Comparison of ENCODE assay signal across 9 cellular contexts in genomic region chr10:96765406-96766240, GRCh38. TPM values are rescaled to one million over a fixed set of nuclear protein-coding genes. Genes with fewer than 3 reads are reported as not detected.
A peak's percentile ranks its signal among the peaks of the same experiment; 100 is the strongest.
DNase-seq lines count a peak whose midpoint lies in the region; ATAC-seq and TF ChIP-seq lines count a peak whose summit lies in the region.
"Had no signal": no experiment of that assay in that cellular context is flagged by ENCODE, and none has a peak within 500 bp of the region (broad histone marks: within the 10 kb centered on the region; RNA-seq: fewer than 3 reads in every experiment).

No MANE protein-coding gene starts in this region.

- peak; percentile 71 for ATAC-seq in gastroesophageal sphincter
- ATAC-seq in upper lobe of left lung (ENCODE audit: low FRiP score in 2 of 2): peak; percentile 79 to 85

- peak; percentile 75 for DNase-seq in Calu3
- peak; percentile 29 for DNase-seq in HFF-Myc (ENCODE audit: extremely low read depth, low read depth)
- DNase-seq in RWPE1 (ENCODE audit: low spot score): peak; percentile 68
- DNase-seq in activated T-helper 9 cell treated with anti-CD3 and anti-CD28 coated beads, Interleukin-2, amount 50 U/mL, for 16 hours (ENCODE audit: low read depth): peak; percentile 62
- peak; percentile 45 for DNase-seq in pons (ENCODE audit: low spot score)
- DNase-seq in upper lobe of left lung: peak in 1 of 2 donors; percentile 75
- DNase-seq in KG1 (lab: John Stamatoyannopoulos, UW): no peak

- H3K27me3 Mint-ChIP-seq in Calu3 (ENCODE audit: unreplicated experiment): no peaks in the 10 kb centered on the region

- no peak overlapping the region for H3K4me3 ChIP-seq in HFF-Myc (replicated peaks; ENCODE audit: low read depth, low read length)
- no peak overlapping the region for H3K4me3 ChIP-seq in gastroesophageal sphincter
- no peak overlapping the region for H3K4me3 ChIP-seq in upper lobe of left lung
- H3K4me3 ChIP-seq: SK-N-MC had no signal

- BruUV-seq in Calu3 (replicated peaks; lab: Mats Ljungman, UMichigan): no TSS peak

- H3K4me1 ChIP-seq in gastroesophageal sphincter (no peaks in the 10 kb centered on the region), upper lobe of left lung (no peaks in the 10 kb centered on the region)

- H3K27ac ChIP-seq in RWPE1: no peak overlapping the region
- no peak overlapping the region for H3K27ac ChIP-seq in gastroesophageal sphincter
- no peak overlapping the region for H3K27ac ChIP-seq in upper lobe of left lung
- H3K27ac ChIP-seq: SK-N-MC had no signal

- TF ChIP-seq POLR2A in gastroesophageal sphincter (IDR thresholded peaks at IDR 0.05) (no peak), upper lobe of left lung (IDR thresholded peaks at IDR 0.05) (no peak)

- no peak overlapping the region for H3K27ac Mint-ChIP-seq in Calu3 (ENCODE audit: unreplicated experiment)

- no peak overlapping the region for H3K4me3 Mint-ChIP-seq in Calu3 (ENCODE audit: low read depth, unreplicated experiment)

- H3K9me3 ChIP-seq in gastroesophageal sphincter (no peaks in the 10 kb centered on the region), upper lobe of left lung (no peaks in the 10 kb centered on the region)

- H3K36me3 ChIP-seq in gastroesophageal sphincter (no peaks in the 10 kb centered on the region), upper lobe of left lung (no peaks in the 10 kb centered on the region)

- H3K27me3 ChIP-seq in gastroesophageal sphincter: peaks cover 8% of the 10 kb centered on the region
- H3K27me3 ChIP-seq in upper lobe of left lung: no peaks in the 10 kb centered on the region

- whole genome bisulfite sequencing in gastroesophageal sphincter (ENCODE audit: low coverage in 1 of 2), 2 donors: 12 to 44% methylated on average over 5 to 7 of the region's 9 CpGs
- WGBS in upper lobe of left lung, 2 donors: 49 to 52% methylated on average over 9 of the region's 9 CpGs

- POLR2A ChIA-PET in RWPE1 (lab: Yijun Ruan, JAX; ENCODE audit: low non-redundant PET): no interaction called here

- TF ChIP-seq CTCF in Calu3 (IDR thresholded peaks at IDR 0.05; ENCODE audit: unreplicated experiment) (peak; percentile 64), HFF-Myc (IDR thresholded peaks at IDR 0.05; ENCODE audit: low read depth, low read length, missing control alignments) (peak; percentile 92), RWPE1 (conservative IDR thresholded peaks at IDR 0.05; ENCODE audit: low read depth) (peak; percentile 76), gastroesophageal sphincter (IDR thresholded peaks at IDR 0.05) (peak; percentile 56 to 80 (median 73)), upper lobe of left lung (IDR thresholded peaks at IDR 0.05) (peak; percentile 63 to 77 (median 71))

- H3K36me3 Mint-ChIP-seq in Calu3 (ENCODE audit: insufficient read depth, unreplicated experiment): no peaks in the 10 kb centered on the region

- no peaks in the 10 kb centered on the region for H3K9me3 Mint-ChIP-seq in Calu3 (ENCODE audit: low read depth, unreplicated experiment)

- TF ChIP-seq EP300 in gastroesophageal sphincter (IDR thresholded peaks at IDR 0.05): no peak
- no peak for TF ChIP-seq EP300 in upper lobe of left lung (IDR thresholded peaks at IDR 0.05)

- intact Hi-C loops in Calu3 (cut with micrococcal nuclease; ENCODE audit: unreplicated experiment): loop anchor here (1.0 kb wide), 1 partner anchor 65 kb away; no protein-coding TSS in a partner anchor

- peaks cover 25% of the 10 kb centered on the region for H3K4me1 Mint-ChIP-seq in Calu3 (ENCODE audit: low read depth, unreplicated experiment)

- CTCF ChIA-PET in Calu3 (lab: Charles Lee) (no interaction called here), RWPE1 (lab: Yijun Ruan, JAX) (no interaction called here)

RNA-seq across cellular contexts. Expression of gene PIK3AP1, which starts 45.3 kb away (rescaled TPM):
- total RNA-seq in Calu3 (2022) (114 and 117 TPM in 2 replicates), gastroesophageal sphincter (10 to 100 TPM in 1 of 4 donors, 1 to 10 TPM in 3; 3.1 to 15.5 (median 5.5) TPM), upper lobe of left lung (10 to 100 TPM; 22.0 to 64.8 (median 34.6) TPM)
